ENCODE assay signal across 8 cellular contexts in the genomic region with DNA sequence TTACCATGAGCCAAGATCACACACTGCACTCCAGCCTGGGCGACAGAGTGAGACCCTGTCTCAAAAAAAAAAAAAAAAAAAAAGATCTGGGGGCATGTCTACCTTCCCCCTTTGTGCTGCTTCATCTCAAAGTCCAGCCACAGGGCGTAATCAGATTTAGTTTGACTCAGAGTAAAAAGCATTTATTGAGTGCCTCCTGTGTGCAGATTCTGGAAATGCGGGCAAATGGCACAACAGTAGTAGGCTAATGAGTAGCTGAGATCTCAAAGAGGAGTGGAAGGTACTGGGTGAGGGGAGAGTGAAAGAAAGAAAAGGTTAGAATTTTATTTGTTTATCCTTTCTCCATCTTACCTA. TPM values are rescaled to one million over a fixed set of nuclear protein-coding genes. Genes with fewer than 3 reads are reported as not detected.
DNase-seq lines count a peak whose midpoint lies in the region; ATAC-seq and TF ChIP-seq lines count a peak whose summit lies in the region.

No MANE protein-coding gene starts in this region.

- no peaks in the 10 kb centered on the region for H3K9me3 Mint-ChIP-seq in endothelial cell (ENCODE audit: unreplicated experiment)

- peaks cover 4% of the 10 kb centered on the region for H3F3A ChIP-seq in PC-3 (ENCODE audit: low read length, unreplicated experiment)

- H2AFZ ChIP-seq in PC-3 (ENCODE audit: low read length) (no peak overlapping the region), parathyroid adenoma (no peak overlapping the region)

- peak overlapping the region; percentile 55 for H3K27ac Mint-ChIP-seq in endothelial cell (ENCODE audit: unreplicated experiment)

- no peaks in the 10 kb centered on the region for H3K9me2 ChIP-seq in PC-3 (replicated peaks; ENCODE audit: low read length)

- H3K9ac ChIP-seq in PC-3 (ENCODE audit: low read length) = no peak overlapping the region
- H3K9ac ChIP-seq in parathyroid adenoma = no peak overlapping the region

- H3K36me3 ChIP-seq in PC-3 (ENCODE audit: low read depth, low read length) (no peaks in the 10 kb centered on the region), parathyroid adenoma (ENCODE audit: control insufficient read depth, insufficient read depth, low read length) (no peaks in the 10 kb centered on the region)

- peaks cover 87% of the 10 kb centered on the region for H3K4me1 Mint-ChIP-seq in endothelial cell (ENCODE audit: unreplicated experiment)

- no peaks in the 10 kb centered on the region for H3K9me3 ChIP-seq in PC-3 (ENCODE audit: low read length)
- no peaks in the 10 kb centered on the region for H3K9me3 ChIP-seq in parathyroid adenoma (ENCODE audit: control insufficient read depth, low read length)

- peak; percentile 28 for TF ChIP-seq CTCF in GM12864 (IDR thresholded peaks at IDR 0.05; ENCODE audit: low read depth, low read length, missing control alignments)
- peak; percentile 35 for TF ChIP-seq CTCF in PC-3 (conservative IDR thresholded peaks at IDR 0.05; ENCODE audit: low read depth, low read length)
- no peak for TF ChIP-seq CTCF in endothelial cell (IDR thresholded peaks at IDR 0.05; ENCODE audit: unreplicated experiment)
- TF ChIP-seq CTCF in parathyroid adenoma (IDR thresholded peaks at IDR 0.05) = no peak

- H3K4me3 ChIP-seq in GM12864 (ENCODE audit: low read depth, low read length) (no peak overlapping the region), PC-3 (ENCODE audit: low read length) (no peak overlapping the region), parathyroid adenoma (ENCODE audit: low read depth, low read length) (no peak overlapping the region)

- ATAC-seq in PC-3 (no peak), sciatic nerve (no peak), HG03342 (IDR thresholded peaks at IDR 0.05; ENCODE audit: unreplicated experiment) (no peak)

- H3K27ac ChIP-seq in PC-3 (ENCODE audit: low read length) (no peak overlapping the region), parathyroid adenoma (peak overlapping the region; percentile 77)

- POLR2A ChIA-PET in PC-3 (lab: Charles Lee; ENCODE audit: unreplicated experiment) = no interaction called here

- H3K36me3 Mint-ChIP-seq in endothelial cell (ENCODE audit: low read depth, unreplicated experiment) = no peaks in the 10 kb centered on the region

- H3K79me2 ChIP-seq in PC-3 (ENCODE audit: low read length) (no peaks in the 10 kb centered on the region), parathyroid adenoma (no peaks in the 10 kb centered on the region)

- CTCF ChIA-PET in PC-3 (lab: Charles Lee) = no interaction called here

- H3K4me1 ChIP-seq in PC-3 (ENCODE audit: insufficient read depth, low read length) (peaks cover 55% of the 10 kb centered on the region), parathyroid adenoma (peaks cover 71% of the 10 kb centered on the region)

- H3K4me2 ChIP-seq in PC-3 (ENCODE audit: low read length) (no peak overlapping the region), parathyroid adenoma (ENCODE audit: low read length) (peak overlapping the region; percentile 27)

- H4K20me1 ChIP-seq in PC-3 (ENCODE audit: low read length) = no peaks in the 10 kb centered on the region

- peaks cover 24% of the 10 kb centered on the region for H3K27me3 Mint-ChIP-seq in endothelial cell (ENCODE audit: unreplicated experiment)

- no TSS peak for BruUV-seq in PC-3 (replicated peaks; lab: Mats Ljungman, UMichigan)

- no peaks in the 10 kb centered on the region for H3K27me3 ChIP-seq in PC-3 (ENCODE audit: low read length)
- H3K27me3 ChIP-seq in parathyroid adenoma (ENCODE audit: control insufficient read depth, insufficient read depth, low read length) = no peaks in the 10 kb centered on the region

- DNase-seq in GM12864 (ENCODE audit: low read depth) (no peak), PC-3 (no peak), endothelial cell (ENCODE audit: low spot score) (no peak), NCI-H345 (lab: John Stamatoyannopoulos, UW) (no peak), sciatic nerve (ENCODE audit: low spot score) (no peak), hippocampal formation (lab: John Stamatoyannopoulos, UW) (no peak)

- no peak overlapping the region for H3K4me3 Mint-ChIP-seq in endothelial cell (ENCODE audit: unreplicated experiment)

- intact Hi-C loops in PC-3 (cut with micrococcal nuclease) (no loop called here), sciatic nerve (cut with DNase I) (no loop called here)

RNA-seq across cellular contexts. Expression of gene NR1D1, which starts 9.1 kb away (rescaled TPM):
- total RNA-seq in PC-3 (2014; rRNA removed) (7.1 and 9.2 TPM in 2 replicates), endothelial cell (ENCODE audit: unreplicated experiment) (2.6 TPM), sciatic nerve (69.8 TPM)

RNA-seq across cellular contexts. Expression of gene MSL1, which starts 12.3 kb away (rescaled TPM):
- total RNA-seq in PC-3 (2014; rRNA removed) = 22.2 and 38.1 TPM in 2 replicates
- total RNA-seq in endothelial cell (ENCODE audit: unreplicated experiment) = 96.2 TPM
- 108 TPM for total RNA-seq in sciatic nerve

RNA-seq across cellular contexts. Expression of gene CASC3, which starts 30.9 kb away (rescaled TPM):
- total RNA-seq in PC-3 (2014; rRNA removed) = 27.3 and 39.2 TPM in 2 replicates
- total RNA-seq in endothelial cell (ENCODE audit: unreplicated experiment) = 96.4 TPM
- total RNA-seq in sciatic nerve = 135 TPM

RNA-seq across cellular contexts. Expression of gene THRA, which starts 46.7 kb away (rescaled TPM):
- total RNA-seq in PC-3 (2014; rRNA removed) (6.6 and 11.2 TPM in 2 replicates), endothelial cell (ENCODE audit: unreplicated experiment) (13.6 TPM), sciatic nerve (72.0 TPM)

RNA-seq across cellular contexts. Expression of gene MED24, which starts 55.2 kb away (rescaled TPM):
- total RNA-seq in PC-3 (2014; rRNA removed) (73.0 and 78.7 TPM in 2 replicates), endothelial cell (ENCODE audit: unreplicated experiment) (111 TPM), sciatic nerve (74.7 TPM)

Comparison
In these comparisons a context has a peak if more than half of its experiments do, and no peak if none do; other contexts are left out.
1. CTCF ChIP-seq: peak in GM12864 (single experiment) and PC-3 (single experiment); none in endothelial cell (single experiment) and parathyroid adenoma (single experiment).